ENCODE assay signal across 12 cellular contexts in the genomic region with DNA sequence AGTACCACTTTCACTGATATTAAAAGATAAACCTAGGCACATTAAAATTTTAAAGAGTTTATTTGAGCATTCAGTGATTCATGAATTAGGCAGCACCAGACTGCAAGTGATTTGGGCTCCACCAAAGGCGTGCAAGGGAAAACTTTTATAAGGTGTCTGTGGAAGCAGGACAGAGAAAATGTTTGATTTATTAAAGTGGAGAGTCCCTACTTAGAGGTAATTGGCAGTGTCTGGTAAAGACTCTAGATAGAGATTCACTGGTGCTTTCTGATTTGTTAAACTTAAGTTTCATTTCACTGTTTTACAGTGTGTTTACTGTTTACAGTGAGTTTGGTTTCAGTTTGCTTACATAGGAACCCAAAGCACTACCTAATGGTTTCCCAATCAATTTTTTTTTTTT.
DNase-seq lines count a peak whose midpoint lies in the region; ATAC-seq and TF ChIP-seq lines count a peak whose summit lies in the region.
"Had no signal": no experiment of that assay in that cellular context is flagged by ENCODE, and none has a peak within 500 bp of the region (broad histone marks: within the 10 kb centered on the region; RNA-seq: fewer than 3 reads in every experiment).

No MANE protein-coding gene starts in this region.

- H3K27ac ChIP-seq in substantia nigra (ENCODE audit: low read depth, low read length, poor library complexity, severe bottlenecking) = no peak overlapping the region
- H3K27ac ChIP-seq: neutrophil had no signal

- H3K27ac Mint-ChIP-seq in chondrocyte (ENCODE audit: unreplicated experiment) = no peak overlapping the region
- H3K27ac Mint-ChIP-seq: WTC11 had no signal

- H3K27me3 Mint-ChIP-seq in chondrocyte (ENCODE audit: low read depth) = no peaks in the 10 kb centered on the region

- ATAC-seq in GM18499 (IDR thresholded peaks at IDR 0.05; ENCODE audit: insufficient read depth, unreplicated experiment) (peak; percentile 74), GM21717 (IDR thresholded peaks at IDR 0.05; ENCODE audit: unreplicated experiment) (peak; percentile 96), HG03354 (IDR thresholded peaks at IDR 0.05; ENCODE audit: poor library complexity, severe bottlenecking, unreplicated experiment) (peak; percentile 86)
- ATAC-seq: WTC11 had no signal

- H3K4me1 Mint-ChIP-seq in chondrocyte (ENCODE audit: low read depth) = peaks cover 62% of the 10 kb centered on the region
- H3K4me1 Mint-ChIP-seq: WTC11 had no signal

- peak; percentile 45 for DNase-seq in myocyte (ENCODE audit: low read depth)
- DNase-seq in chondrocyte (ENCODE audit: low spot score) = no peak
- DNase-seq in NCI-H1105 treated with DMSO at 0.1 percent for 48 hours (lab: John Stamatoyannopoulos, UW) = no peak
- DNase-seq in substantia nigra (lab: John Stamatoyannopoulos, UW) = no peak
- no peak for DNase-seq in NOMO-1 (lab: John Stamatoyannopoulos, UW; ENCODE audit: unreplicated experiment in 2 of 2)
- DNase-seq: NCI-H69; stimulated activated naive CD4-positive, alpha-beta T cell had no signal

- H3K36me3 Mint-ChIP-seq in chondrocyte (ENCODE audit: low read depth) = no peaks in the 10 kb centered on the region
- H3K36me3 Mint-ChIP-seq: WTC11 had no signal

- peaks cover 3% of the 10 kb centered on the region for H3K9me3 Mint-ChIP-seq in chondrocyte (ENCODE audit: low read depth)
- H3K9me3 Mint-ChIP-seq: WTC11 had no signal

- no peak for TF ChIP-seq CTCF in chondrocyte (IDR thresholded peaks at IDR 0.05)

- no peak overlapping the region for H3K4me3 Mint-ChIP-seq in chondrocyte (ENCODE audit: unreplicated experiment)
- H3K4me3 Mint-ChIP-seq: WTC11 had no signal
